Comparison of ENCODE assay signal across 21 cellular contexts in genomic region chr4:27062256-27062655, GRCh38.
"Had no signal": no experiment of that assay in that cellular context is flagged by ENCODE, and none has a peak within 500 bp of the region (broad histone marks: within the 10 kb centered on the region; RNA-seq: fewer than 3 reads in every experiment).

No MANE protein-coding gene starts in this region.

- H3K9me3 ChIP-seq: SK-N-SH had no signal

- H3K4me2 ChIP-seq: KMS-11, SK-N-SH had no signal

- H3K9ac ChIP-seq: KMS-11, SK-N-SH had no signal

- DNase-seq: IMR-90, Kasumi-1, MV-4-11, NCI-H1048, NCI-H1105, NCI-H1417, NCI-H1436 treated with DMSO at 0.1 percent for 48 hours, NCI-H1694, NCI-H187 treated with DMSO at 0.1 percent for 48 hours, NCI-H2029 treated with DMSO at 0.1 percent for 48 hours, NCI-H2107, NCI-H226, NCI-H446, NCI-H510A, NCI-H524 treated with DMSO at 0.1 percent for 48 hours, NCI-H69, NCI-H774, SHP77, SK-N-SH had no signal

- H3K27ac ChIP-seq: KMS-11, RWPE1 had no signal

- H3K9me2 ChIP-seq: SK-N-SH had no signal
